Comparison of ENCODE assay signal across 10 cellular contexts in the genomic region with DNA sequence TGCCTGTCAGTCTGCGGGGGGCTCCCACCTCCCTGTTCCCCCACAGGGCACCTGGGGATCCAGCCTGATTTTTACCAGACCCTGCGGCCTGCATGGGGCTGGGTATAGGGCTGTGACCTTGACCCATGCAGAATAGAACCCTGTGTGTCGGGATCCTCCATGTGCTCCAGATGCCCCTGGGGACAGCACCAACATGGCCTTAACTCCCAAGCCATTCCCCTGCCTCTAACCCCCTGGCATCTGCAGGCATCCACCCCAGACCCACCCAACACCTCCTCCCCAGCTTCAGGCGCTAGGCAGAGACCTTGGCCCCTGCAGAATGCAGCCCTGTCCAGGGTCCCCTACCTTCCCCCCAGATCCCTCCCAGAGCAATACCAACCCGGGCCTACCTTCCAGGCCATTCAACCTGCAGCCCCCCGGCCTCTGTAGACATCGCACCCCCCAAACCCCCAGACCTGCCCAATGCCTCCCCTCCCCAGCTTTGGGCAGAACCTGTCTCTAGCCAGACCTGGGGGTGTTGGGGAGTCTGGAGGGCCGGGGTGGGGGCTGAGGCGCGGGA. TPM values are rescaled to one million over a fixed set of nuclear protein-coding genes. Genes with fewer than 3 reads are reported as not detected.
DNase-seq lines count a peak whose midpoint lies in the region; ATAC-seq, FAIRE-seq and TF ChIP-seq lines count a peak whose summit lies in the region.
"Had no signal": no experiment of that assay in that cellular context is flagged by ENCODE, and none has a peak within 500 bp of the region (broad histone marks: within the 10 kb centered on the region; RNA-seq: fewer than 3 reads in every experiment).

No MANE protein-coding gene starts in this region.

- peak overlapping the region; percentile 49; the same call in 1 of the 3 replicates for H3K4me2 ChIP-seq in A549
- H3K4me2 ChIP-seq: smooth muscle cell had no signal

- no peak for DNase-seq in A549 (ENCODE audit: low read depth in 1 of 2, low spot score in 1 of 2)
- DNase-seq in Panc1 (ENCODE audit: low read depth, low spot score) = no peak
- no peak for DNase-seq in heart left ventricle
- no peak for DNase-seq in prostate gland (ENCODE audit: low spot score)
- DNase-seq in NK-92 treated with Interleukin-12 subunit alpha and Interleukin-12 subunit beta, amount 100 ng/mL, for 24 hours (lab: John Stamatoyannopoulos, UW) = no peak
- DNase-seq in stimulated activated naive CD4-positive, alpha-beta T cell treated with Interleukin-2 at 50 U/mL for 16 hours (lab: John Stamatoyannopoulos, UW) = no peak
- DNase-seq in NCI-H128 (lab: John Stamatoyannopoulos, UW; ENCODE audit: unreplicated experiment) = no peak
- DNase-seq in stimulated activated CD4-positive, alpha-beta T cell treated with anti-CD3 and anti-CD28 coated beads, Interleukin-12 subunit alpha, Interleukin-12 subunit beta, amount 100 ng/mL, for 4 hours = no peak

- peaks cover 41% of the 10 kb centered on the region for H3K4me1 ChIP-seq in A549
- peaks cover 25% of the 10 kb centered on the region for H3K4me1 ChIP-seq in Panc1 (ENCODE audit: control insufficient read depth, insufficient read depth, low read length)
- H3K4me1 ChIP-seq in heart left ventricle = peaks cover 0 to 69% (median 35%) of the 10 kb centered on the region in 12 donors
- H3K4me1 ChIP-seq in prostate gland (replicated peaks) = peaks cover 7% of the 10 kb centered on the region

- H3K4me3 ChIP-seq in A549 = no peak overlapping the region
- no peak overlapping the region for H3K4me3 ChIP-seq in Panc1 (ENCODE audit: low read depth in 2 of 2, low read length in 2 of 2)
- peak overlapping the region in 9 of 12 donors; percentile 50 to 83 (median 65) for H3K4me3 ChIP-seq in heart left ventricle
- peak overlapping the region; percentile 36 to 40 for H3K4me3 ChIP-seq in prostate gland
- H3K4me3 ChIP-seq: smooth muscle cell had no signal

- no peak for TF ChIP-seq EP300 in A549 (IDR thresholded peaks at IDR 0.05)

- no peaks in the 10 kb centered on the region for H3K27me3 ChIP-seq in Panc1 (ENCODE audit: control insufficient read depth, insufficient read depth, low read length)
- peaks cover 0 to 51% (median 0%) of the 10 kb centered on the region in 9 donors for H3K27me3 ChIP-seq in heart left ventricle
- H3K27me3 ChIP-seq in prostate gland (replicated peaks; ENCODE audit: insufficient read depth) = no peaks in the 10 kb centered on the region

- H3K36me3 ChIP-seq in Panc1 (ENCODE audit: control insufficient read depth, insufficient read depth, low read length) (no peaks in the 10 kb centered on the region), heart left ventricle (no peaks in the 10 kb centered on the region), prostate gland (no peaks in the 10 kb centered on the region)

- FAIRE-seq in A549 (lab: Jason Lieb, UNC) = no peak
- FAIRE-seq: endometrium had no signal

- CTCF ChIA-PET in A549 (lab: Yijun Ruan, JAX) (interaction anchor here (0.6 to 8.1 kb wide), 40 partner anchors 11 to 374 kb away, joined by 3 to 94 read pairs (median 6); a partner anchor contains a TSS), Panc1 (lab: Charles Lee) (interaction anchor here (0.6 to 1.6 kb wide), 9 partner anchors 8 to 164 kb away, joined by 3 to 10 read pairs (median 5); a partner anchor contains a TSS)

- TF ChIP-seq CTCF in A549 (IDR thresholded peaks at IDR 0.05) (no peak), Panc1 (IDR thresholded peaks at IDR 0.05) (no peak; the same call in 1 of the 2 replicates), heart left ventricle (IDR thresholded peaks at IDR 0.05) (peak in 3 of 12 donors; percentile 1 to 21 (median 3)), prostate gland (IDR thresholded peaks at IDR 0.05) (no peak)

- peak; percentile 21 to 58 for ATAC-seq in A549
- peak; percentile 59 for ATAC-seq in Panc1
- ATAC-seq in heart left ventricle = peak in 3 of 4 donors; percentile 14 to 32 (median 27)

- WGBS in A549 (ENCODE audit: missing lambda C conversion rate) = 66% methylated on average over 3 of the region's 10 CpGs
- WGBS in heart left ventricle, 4 donors = 31 to 54% (median 47%) methylated on average over 7 to 10 of the region's 10 CpGs
- WGBS in prostate gland = 32% methylated on average over 10 of the region's 10 CpGs

- H3K9me3 ChIP-seq in A549 = no peaks in the 10 kb centered on the region
- H3K9me3 ChIP-seq in Panc1 (ENCODE audit: control insufficient read depth, insufficient read depth, low read depth, low read length) = no peaks in the 10 kb centered on the region
- no peaks in the 10 kb centered on the region for H3K9me3 ChIP-seq in heart left ventricle
- H3K9me3 ChIP-seq in prostate gland = no peaks in the 10 kb centered on the region

- H3K27ac ChIP-seq in A549 (no peak overlapping the region; a peak in 1 of 6 replicates), Panc1 (ENCODE audit: low read length) (no peak overlapping the region), heart left ventricle (peak overlapping the region in 11 of 12 donors; percentile 57 to 91 (median 82)), prostate gland (peak overlapping the region; percentile 72 to 78)

- no peak for TF ChIP-seq RAD21 in A549 (conservative IDR thresholded peaks at IDR 0.05 in 1 of 2, IDR thresholded peaks at IDR 0.05 in 1 of 2)

- in situ Hi-C loops in Panc1 (cut with HindIII; ENCODE audit: low pct_unique_long_range_greater_than_20kb, low sequenced_read_pairs) = no loop called here

- intact Hi-C loops in Panc1 (cut with micrococcal nuclease; ENCODE audit: unreplicated experiment) (loop anchor here (1.0 to 10.0 kb wide), 2 partner anchors 132 to 161 kb away; no protein-coding TSS in a partner anchor), heart left ventricle (cut with DNase I) (loop anchor here (1.0 to 10.0 kb wide), 7 partner anchors 40 to 161 kb away; no protein-coding TSS in a partner anchor), prostate gland (cut with DNase I) (loop anchor here (2.0 to 5.0 kb wide), 3 partner anchors 40 to 160 kb away; no protein-coding TSS in a partner anchor)

- TF ChIP-seq POLR2A in A549 (IDR thresholded peaks at IDR 0.05; ENCODE audit: low read length) (no peak), heart left ventricle (IDR thresholded peaks at IDR 0.05) (no peak), prostate gland (IDR thresholded peaks at IDR 0.05) (no peak)

- no TSS peak for BruUV-seq in Panc1 (replicated peaks; lab: Mats Ljungman, UMichigan)

- POLR2A ChIA-PET in A549 (lab: Yijun Ruan, JAX) (interaction anchor here (0.5 kb wide), 2 partner anchors 172 to 212 kb away, joined by 3 to 6 read pairs; no protein-coding TSS in a partner anchor), Panc1 (lab: Charles Lee) (interaction anchor here (0.6 kb wide), 1 partner anchor 29 kb away, joined by 14 read pairs; no protein-coding TSS in a partner anchor)

TF ChIP-seq in A549, 52 proteins besides CTCF, POLR2A, EP300 and RAD21 (continues in another document):
- no peak for TF ChIP-seq RNF2 (IDR thresholded peaks at IDR 0.05; ENCODE audit: borderline replicate concordance, low read depth)
- TF ChIP-seq RCOR1 (IDR thresholded peaks at IDR 0.05; ENCODE audit: low read depth, low read length) = no peak
- TF ChIP-seq RARB (CRISPR knock-in tag; IDR thresholded peaks at IDR 0.05) = no peak
- no peak for TF ChIP-seq BHLHE40 (IDR thresholded peaks at IDR 0.05; ENCODE audit: low read depth, low read length)
- TF ChIP-seq TFCP2L1 (CRISPR knock-in tag; IDR thresholded peaks at IDR 0.05) = no peak
- TF ChIP-seq, protein P1, sequence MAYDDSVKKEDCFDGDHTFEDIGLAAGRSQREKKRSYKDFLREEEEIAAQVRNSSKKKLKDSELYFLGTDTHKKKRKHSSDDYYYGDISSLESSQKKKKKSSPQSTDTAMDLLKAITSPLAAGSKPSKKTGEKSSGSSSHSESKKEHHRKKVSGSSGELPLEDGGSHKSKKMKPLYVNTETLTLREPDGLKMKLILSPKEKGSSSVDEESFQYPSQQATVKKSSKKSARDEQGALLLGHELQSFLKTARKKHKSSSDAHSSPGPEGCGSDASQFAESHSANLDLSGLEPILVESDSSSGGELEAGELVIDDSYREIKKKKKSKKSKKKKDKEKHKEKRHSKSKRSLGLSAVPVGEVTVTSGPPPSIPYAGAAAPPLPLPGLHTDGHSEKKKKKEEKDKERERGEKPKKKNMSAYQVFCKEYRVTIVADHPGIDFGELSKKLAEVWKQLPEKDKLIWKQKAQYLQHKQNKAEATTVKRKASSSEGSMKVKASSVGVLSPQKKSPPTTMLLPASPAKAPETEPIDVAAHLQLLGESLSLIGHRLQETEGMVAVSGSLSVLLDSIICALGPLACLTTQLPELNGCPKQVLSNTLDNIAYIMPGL (CRISPR knock-in tag; IDR thresholded peaks at IDR 0.05; ENCODE audit: borderline replicate concordance) = no peak
- no peak for TF ChIP-seq KDM5A (IDR thresholded peaks at IDR 0.05)
- TF ChIP-seq SMC3 (IDR thresholded peaks at IDR 0.05) = no peak
- no peak for TF ChIP-seq KDM1A (IDR thresholded peaks at IDR 0.05; ENCODE audit: low read depth)
- no peak for TF ChIP-seq HOXA7 (CRISPR knock-in tag; IDR thresholded peaks at IDR 0.05)
- TF ChIP-seq PHF8 (IDR thresholded peaks at IDR 0.05; ENCODE audit: borderline replicate concordance, low read depth) = no peak
- no peak for TF ChIP-seq CBX2 (IDR thresholded peaks at IDR 0.05; ENCODE audit: borderline replicate concordance, low read depth)
- TF ChIP-seq HEYL (CRISPR knock-in tag; IDR thresholded peaks at IDR 0.05) = no peak

RNA-seq across cellular contexts. Expression of a gene that starts 0.8 kb away (rescaled TPM):
- 0.08 and 0.16 TPM in 2 replicates for polyA plus RNA-seq in A549 (2011; rRNA removed)
- polyA plus RNA-seq in A549 (2012; cell fraction: cytosol; rRNA removed) = 0.14 and 0.15 TPM in 2 replicates
- polyA plus RNA-seq in A549 (2012; cell fraction: nucleus; rRNA removed) = 0.11 and 0.26 TPM in 2 replicates
- 0.09 to 0.16 TPM (median 0.12 TPM) in 3 replicates for polyA plus RNA-seq in A549 (2017; fragmentation: RNase III; extraction: RNeasy Plus Mini Kit Qiagen cat#74134 plus additional on column Dnase treatment)
- 0.15 TPM in 1 of 2 replicates, not detected in the other for polyA minus RNA-seq in A549 (2011; rRNA and poly(A)+ RNA removed)
- 0.26 TPM for total RNA-seq in Panc1 (2021; ENCODE audit: unreplicated experiment)
- not detected for polyA plus RNA-seq in Panc1 (2012; ENCODE audit: insufficient read length)
- 10 to 100 TPM; 17.4 to 81.1 (median 42.8) TPM for total RNA-seq in heart left ventricle
- polyA plus RNA-seq in heart left ventricle = 10 to 100 TPM; 37.9 to 68.1 TPM
- total RNA-seq in prostate gland = 10 to 100 TPM; 34.7 to 93.4 TPM
- polyA plus RNA-seq: smooth muscle cell had no signal

RNA-seq across cellular contexts. Expression of a gene that starts 56.4 kb away (rescaled TPM):
- polyA plus RNA-seq in A549 (2011; rRNA removed) (17.6 and 25.3 TPM in 2 replicates), A549 (2017; fragmentation: RNase III; extraction: RNeasy Plus Mini Kit Qiagen cat#74134 plus additional on column Dnase treatment) (28.9 to 31.8 TPM (median 28.9 TPM) in 3 replicates), heart left ventricle (1 to 10 TPM; 6.3 to 9.3 TPM)
- 34.8 and 39.1 TPM in 2 replicates for polyA plus RNA-seq in A549 (2012; cell fraction: cytosol; rRNA removed)
- 63.4 and 82.0 TPM in 2 replicates for polyA plus RNA-seq in A549 (2012; cell fraction: nucleus; rRNA removed)
- polyA minus RNA-seq in A549 (2011; rRNA and poly(A)+ RNA removed) = 42.1 and 48.2 TPM in 2 replicates
- total RNA-seq in Panc1 (2021; ENCODE audit: unreplicated experiment) (59.6 TPM), heart left ventricle (10 to 100 TPM in 7 of 9 donors, 1 to 10 TPM in 2; 9.3 to 23.2 (median 11.6) TPM), prostate gland (10 to 100 TPM; 12.8 to 41.2 TPM)
- 83.9 TPM for polyA plus RNA-seq in Panc1 (2012; ENCODE audit: insufficient read length)

Comparison
In these comparisons a context has a peak if more than half of its experiments do, and no peak if none do; other contexts are left out.
1. H3K27ac ChIP-seq: peak in heart left ventricle (11 of 12) and prostate gland (2 of 2); none in A549 (0 of 2) and Panc1 (single experiment).
2. H3K4me3 ChIP-seq: peak in heart left ventricle (9 of 12) and prostate gland (2 of 2); none in A549 (single experiment) and Panc1 (0 of 2).
3. RNA of a gene that starts 0.8 kb away (total RNA-seq): 34.7 to 93.4 TPM in prostate gland and 17.4 to 81.1 TPM in heart left ventricle; 0.26 TPM in Panc1 (single experiment); every median in the first group is over 10 times any median in the second.
4. Peak in every context shown above with its lines, with median percentiles within 50 percentile points of each other: ATAC-seq.